24 cellular contexts compared by ENCODE assay signal in genomic region chr12:120983759-120984158, GRCh38. TPM values are rescaled to one million over a fixed set of nuclear protein-coding genes. Genes with fewer than 3 reads are reported as not detected.
DNase-seq lines count a peak whose midpoint lies in the region; ATAC-seq, FAIRE-seq and TF ChIP-seq lines count a peak whose summit lies in the region.
"Had no signal": no experiment of that assay in that cellular context is flagged by ENCODE, and none has a peak within 500 bp of the region (broad histone marks: within the 10 kb centered on the region; RNA-seq: fewer than 3 reads in every experiment).

No MANE protein-coding gene starts in this region.

- DNase-seq in H1 (ENCODE audit: low read depth in 1 of 2, low spot score in 2 of 2) (no peak), HAP-1 (ENCODE audit: low spot score in 2 of 2) (no peak)
- no peak for DNase-seq in activated effector memory CD4-positive, alpha-beta T cell treated with anti-CD3 and anti-CD28 coated beads, Interleukin-2, amount 50 U/mL, for 16 hours
- DNase-seq: activated CD4-positive, alpha-beta T cell treated with anti-CD3 and anti-CD28 coated beads for 48 hours; effector memory CD8-positive, alpha-beta T cell; hypothalamus; MV-4-11; NCI-H1694 treated with DMSO at 0.1 percent for 48 hours; stimulated activated CD4-positive, alpha-beta T cell treated with anti-CD3 and anti-CD28 coated beads, Interleukin-2, amount 100 ng/mL, for 48 hours; stimulated activated naive B cell treated with anti-CD40 and anti-IgM and Interleukin-4, amounts not matched to agents 10 μg/mL and 1 μg/mL and 100 μg/mL, for 72 hours; testis had no signal

- H3K4me3 ChIP-seq in HEK293 (ENCODE audit: low read depth, low read length) = no peak overlapping the region
- no peak overlapping the region for H3K4me3 ChIP-seq in H1 (ENCODE audit: extremely low read depth in 1 of 4, insufficient read depth in 2 of 4, low read depth in 3 of 4, low read length in 4 of 4)
- no peak overlapping the region for H3K4me3 ChIP-seq in neuron (ENCODE audit: low read length)
- no peak overlapping the region for H3K4me3 ChIP-seq in HAP-1
- H3K4me3 ChIP-seq: esophagus muscularis mucosa, testis had no signal

- no peak overlapping the region for H4K8ac ChIP-seq in H1 (ENCODE audit: extremely low read depth, insufficient read depth, low read length)

- H4K20me1 ChIP-seq in H1 (replicated peaks in 1 of 2; ENCODE audit: control insufficient read depth in 1 of 2, insufficient read depth in 2 of 2, low read length in 2 of 2) = no peaks in the 10 kb centered on the region

- CTCF ChIA-PET in HEK293 (lab: Yijun Ruan, JAX) (interaction anchor here (0.5 to 1.3 kb wide), 4 partner anchors 8 to 897 kb away, joined by 3 to 5 read pairs (median 4); no protein-coding TSS in a partner anchor), H1 (lab: Charles Lee; ENCODE audit: partially characterized antibody) (interaction anchor here (0.6 to 2.4 kb wide), 9 partner anchors 9 to 360 kb away, joined by 3 to 8 read pairs (median 5); no protein-coding TSS in a partner anchor)

- POLR2A ChIA-PET in HEK293 (lab: Yijun Ruan, JAX) (interaction anchor here (1.2 kb wide), 1 partner anchor 17 kb away, joined by 3 read pairs; no protein-coding TSS in a partner anchor), H1 (lab: Charles Lee; ENCODE audit: partially characterized antibody) (interaction anchor here (0.8 to 1.8 kb wide), 2 partner anchors 8 to 11 kb away, joined by 3 to 4 read pairs; no protein-coding TSS in a partner anchor)

- TF ChIP-seq CTCF in HEK293 (tag by site-specific recombination; IDR thresholded peaks at IDR 0.05) = no peak
- TF ChIP-seq CTCF in H1 (IDR thresholded peaks at IDR 0.05; ENCODE audit: control extremely low read depth in 1 of 3, insufficient read depth in 1 of 3, low read depth in 1 of 3, low read length in 3 of 3) = no peak

- no peaks in the 10 kb centered on the region for H3K36me3 ChIP-seq in HEK293 (ENCODE audit: control insufficient read depth in 2 of 2, insufficient read depth in 1 of 2, low read length in 2 of 2)
- H3K36me3 ChIP-seq in H1 (ENCODE audit: control insufficient read depth in 2 of 4, insufficient read depth in 4 of 4, low read length in 3 of 4) = no peaks in the 10 kb centered on the region
- H3K36me3 ChIP-seq in neuron (ENCODE audit: insufficient read depth, low read length) = no peaks in the 10 kb centered on the region
- no peaks in the 10 kb centered on the region for H3K36me3 ChIP-seq in HAP-1 (replicated peaks)
- H3K36me3 ChIP-seq: esophagus muscularis mucosa, neutrophil had no signal

- no peak overlapping the region for H3K9ac ChIP-seq in H1 (replicated peaks in 1 of 4; ENCODE audit: extremely low read depth in 1 of 4, low read depth in 3 of 4, low read length in 3 of 4)
- H3K9ac ChIP-seq: KMS-11 had no signal

- H4K5ac ChIP-seq in H1 (ENCODE audit: insufficient read length, low read depth, low read length) = no peak overlapping the region

- H2BK15ac ChIP-seq in H1 (ENCODE audit: low read length) = no peak overlapping the region

- no peak for ATAC-seq in HG03342 (IDR thresholded peaks at IDR 0.05; ENCODE audit: unreplicated experiment)
- ATAC-seq: activated naive CD4-positive, alpha-beta T cell treated with anti-CD3 and anti-CD28 coated beads, Interleukin-2, amount 50 U/mL, for 72 hours; effector memory CD8-positive, alpha-beta T cell; stimulated activated naive B cell treated with anti-CD40 and anti-IgM and Interleukin-4, amounts not matched to agents 10 μg/mL and 1 μg/mL and 100 μg/mL, for 72 hours had no signal

- no peaks in the 10 kb centered on the region for H3K79me2 ChIP-seq in H1 (ENCODE audit: control insufficient read depth in 1 of 2, insufficient read depth in 2 of 2, low read length in 2 of 2)

- H2AK5ac ChIP-seq in H1 (ENCODE audit: low read depth, low read length) = no peak overlapping the region

- H3K27ac ChIP-seq in HEK293 (ENCODE audit: extremely low read depth, low read depth, low read length) (no peak overlapping the region), H1 (ENCODE audit: low read depth, low read length) (no peak overlapping the region)
- H3K27ac ChIP-seq: esophagus muscularis mucosa, KMS-11, neutrophil, testis had no signal

- FAIRE-seq in H1 (lab: Jason Lieb, UNC) = no peak
- FAIRE-seq: astrocyte, frontal cortex, G401.6 had no signal

- no peak for TF ChIP-seq POLR2A in H1 (IDR thresholded peaks at IDR 0.05; ENCODE audit: control extremely low read depth in 1 of 2, low read depth in 2 of 2, low read length in 2 of 2)

- no peak overlapping the region for H3K23ac ChIP-seq in H1 (ENCODE audit: insufficient read length)

- no peak overlapping the region for H3K18ac ChIP-seq in H1 (ENCODE audit: extremely low read depth, low read length)

- no peak overlapping the region for H3K14ac ChIP-seq in H1 (ENCODE audit: insufficient read length)

- H3K56ac ChIP-seq in H1 (replicated peaks; ENCODE audit: insufficient read length, low read depth, low read length) = no peak overlapping the region

- no peak overlapping the region for H3K4ac ChIP-seq in H1 (replicated peaks; ENCODE audit: insufficient read length, low read depth, low read length)

- TF ChIP-seq EP300 in H1 (IDR thresholded peaks at IDR 0.05; ENCODE audit: borderline replicate concordance in 1 of 2, low read depth in 2 of 2, low read length in 2 of 2) = no peak

- H3K23me2 ChIP-seq in H1 (ENCODE audit: low read depth, low read length) = peaks cover 10% of the 10 kb centered on the region; the same call in 1 of the 2 replicates

- no peak overlapping the region for H2BK5ac ChIP-seq in H1 (ENCODE audit: low read depth, low read length)

- no peaks in the 10 kb centered on the region for H3K79me1 ChIP-seq in H1 (ENCODE audit: low read depth, low read length)

- no peak for TF ChIP-seq RAD21 in H1 (IDR thresholded peaks at IDR 0.05 in 1 of 2, conservative IDR thresholded peaks at IDR 0.05 in 1 of 2; ENCODE audit: low read depth in 2 of 2, low read length in 2 of 2)

- 0 out of 4 replicates have a peak overlapping the region, but pooled peaks of 1 of the 2 experiments have one; percentile 19 for H3K4me2 ChIP-seq in H1 (ENCODE audit: insufficient read depth in 1 of 2, low read depth in 2 of 2, low read length in 2 of 2)
- H3K4me2 ChIP-seq: KMS-11 had no signal

- H3K9me3 ChIP-seq in HEK293 (ENCODE audit: control insufficient read depth, insufficient read depth, low read depth, low read length) (no peaks in the 10 kb centered on the region), H1 (ENCODE audit: insufficient read depth in 2 of 2, low read depth in 1 of 2, low read length in 1 of 2) (no peaks in the 10 kb centered on the region), neuron (ENCODE audit: low read length) (peaks cover 5% of the 10 kb centered on the region), HAP-1 (no peaks in the 10 kb centered on the region)
- H3K9me3 ChIP-seq: esophagus muscularis mucosa, neutrophil, testis had no signal

- no peaks in the 10 kb centered on the region for H3K27me3 ChIP-seq in H1 (replicated peaks in 1 of 4; ENCODE audit: control insufficient read depth in 3 of 4, extremely low read depth in 1 of 4, insufficient read depth in 3 of 4, low read length in 3 of 4)
- no peaks in the 10 kb centered on the region for H3K27me3 ChIP-seq in neuron (ENCODE audit: insufficient read depth, low read length)
- H3K27me3 ChIP-seq in HAP-1 (ENCODE audit: low read depth) = no peaks in the 10 kb centered on the region
- H3K27me3 ChIP-seq: neutrophil, testis had no signal

- H2BK12ac ChIP-seq in H1 (ENCODE audit: low read depth, low read length) = no peak overlapping the region

- H2AFZ ChIP-seq in H1 (ENCODE audit: low read length) = peak overlapping the region; percentile 66; the same call in 1 of the 2 replicates
- H2AFZ ChIP-seq in neuron (ENCODE audit: low read depth, low read length) = peak overlapping the region; percentile 77

- in situ Hi-C loops in HAP-1 (cut with MboI; ENCODE audit: low sequenced_read_pairs) = no loop called here

- H2BK120ac ChIP-seq in H1 (replicated peaks; ENCODE audit: low read depth, low read length) = no peak overlapping the region

- no peak overlapping the region for H2BK20ac ChIP-seq in H1 (ENCODE audit: low read length)

- no peak overlapping the region for H4K91ac ChIP-seq in H1 (replicated peaks; ENCODE audit: insufficient read length, low read length)

- 91% methylated on average over 4 of the region's 4 CpGs; no CpG with 5 or more reads in 1 of the 2 experiments for WGBS in H1 (ENCODE audit: extremely low coverage in 1 of 2, insufficient coverage in 1 of 2, insufficient read length in 1 of 2, insufficient replicate concordance in 2 of 2, low coverage in 1 of 2, low lambda C conversion rate in 2 of 2, missing lambda C conversion rate in 1 of 2), 2 experiments

- H3K4me1 ChIP-seq in HEK293 (ENCODE audit: control insufficient read depth, insufficient read depth, low read length) = no peaks in the 10 kb centered on the region
- peaks cover 0 to 11% (median 1%) of the 10 kb centered on the region in 4 experiments; a peak in 4 of 7 replicates for H3K4me1 ChIP-seq in H1 (replicated peaks in 1 of 4; ENCODE audit: control insufficient read depth in 3 of 4, insufficient read depth in 4 of 4, low read length in 3 of 4)
- H3K4me1 ChIP-seq in neuron (ENCODE audit: insufficient read depth, low read length) = peaks cover 20% of the 10 kb centered on the region
- H3K4me1 ChIP-seq in HAP-1 = no peaks in the 10 kb centered on the region
- H3K4me1 ChIP-seq: testis had no signal

RNA-seq across cellular contexts. Expression of gene HNF1A, which starts 5.4 kb away (rescaled TPM):
- not detected in 2 replicates for total RNA-seq in H1 (2021; fragmentation: NEBNext Ultra II Directional; extraction: Animal tissue kit (Norgen Biotek cat#: 25700))
- polyA plus RNA-seq in H1 (2011; rRNA removed) = 0.02 TPM in 1 of 2 replicates, not detected in the other
- polyA plus RNA-seq in H1 (2011; cell fraction: cytosol; rRNA removed) = 0.08 TPM
- not detected for polyA plus RNA-seq in H1 (2011; cell fraction: nucleus; rRNA removed)
- polyA plus RNA-seq in H1 (2012, experiment 1 of 2) = 0.50 TPM in 1 of 4 replicates, not detected in the others
- polyA plus RNA-seq in H1 (2012, experiment 2 of 2) = not detected
- 0.02 TPM for polyA plus RNA-seq in H1 (2013, experiment 1 of 2)
- not detected for polyA plus RNA-seq in H1 (2013, experiment 2 of 2)
- not detected in 2 replicates for polyA minus RNA-seq in H1 (2011; rRNA and poly(A)+ RNA removed)
- not detected for polyA minus RNA-seq in H1 (2011; cell fraction: cytosol; rRNA and poly(A)+ RNA removed)
- not detected for polyA minus RNA-seq in H1 (2011; cell fraction: nucleus; rRNA and poly(A)+ RNA removed)
- total RNA-seq: activated naive CD4-positive, alpha-beta T cell treated with anti-CD3 and anti-CD28 coated beads, Interleukin-2, amount 50 U/mL, for 72 hours; astrocyte; cerebellum; esophagus muscularis mucosa; frontal cortex; RPMI7951 had no signal
- polyA plus RNA-seq: CD14-positive monocyte had no signal

RNA-seq across cellular contexts. Expression of gene C12orf43, which starts 32.5 kb away (rescaled TPM):
- 22.3 and 23.7 TPM in 2 replicates for total RNA-seq in H1 (2021; fragmentation: NEBNext Ultra II Directional; extraction: Animal tissue kit (Norgen Biotek cat#: 25700))
- polyA plus RNA-seq in H1 (2011; rRNA removed) = 9.2 and 12.3 TPM in 2 replicates
- polyA plus RNA-seq in H1 (2011; cell fraction: cytosol; rRNA removed) = 18.5 TPM
- 18.9 TPM for polyA plus RNA-seq in H1 (2011; cell fraction: nucleus; rRNA removed)
- 14.1 to 23.5 TPM (median 18.3 TPM) in 4 replicates for polyA plus RNA-seq in H1 (2012, experiment 1 of 2)
- 11.5 TPM for polyA plus RNA-seq in H1 (2012, experiment 2 of 2)
- polyA plus RNA-seq in H1 (2013, experiment 1 of 2) = 17.1 TPM
- polyA plus RNA-seq in H1 (2013, experiment 2 of 2) = 16.8 TPM
- 7.4 and 9.7 TPM in 2 replicates for polyA minus RNA-seq in H1 (2011; rRNA and poly(A)+ RNA removed)
- polyA minus RNA-seq in H1 (2011; cell fraction: cytosol; rRNA and poly(A)+ RNA removed) = 11.4 TPM
- polyA minus RNA-seq in H1 (2011; cell fraction: nucleus; rRNA and poly(A)+ RNA removed) = 11.0 TPM

RNA-seq across cellular contexts. Expression of gene OASL, which starts 55.3 kb away (rescaled TPM):
- not detected in 2 replicates for total RNA-seq in H1 (2021; fragmentation: NEBNext Ultra II Directional; extraction: Animal tissue kit (Norgen Biotek cat#: 25700))
- polyA plus RNA-seq in H1 (2011; rRNA removed) = not detected in 2 replicates
- not detected for polyA plus RNA-seq in H1 (2011; cell fraction: cytosol; rRNA removed)
- polyA plus RNA-seq in H1 (2011; cell fraction: nucleus; rRNA removed) = not detected
- polyA plus RNA-seq in H1 (2012, experiment 1 of 2) = not detected in 4 replicates
- polyA plus RNA-seq in H1 (2012, experiment 2 of 2) = not detected
- polyA plus RNA-seq in H1 (2013, experiment 1 of 2) = not detected
- polyA plus RNA-seq in H1 (2013, experiment 2 of 2) = not detected
- not detected in 2 replicates for polyA minus RNA-seq in H1 (2011; rRNA and poly(A)+ RNA removed)
- not detected for polyA minus RNA-seq in H1 (2011; cell fraction: cytosol; rRNA and poly(A)+ RNA removed)
- not detected for polyA minus RNA-seq in H1 (2011; cell fraction: nucleus; rRNA and poly(A)+ RNA removed)
- total RNA-seq: frontal cortex had no signal
